In genomic region chr1:10236405-10237156, GRCh38 we compare ENCODE assay signal across 17 cellular contexts. TPM values are rescaled to one million over a fixed set of nuclear protein-coding genes. Genes with fewer than 3 reads are reported as not detected.
A peak's percentile ranks its signal among the peaks of the same experiment; 100 is the strongest.
DNase-seq lines count a peak whose midpoint lies in the region; ATAC-seq lines count a peak whose summit lies in the region.
"Had no signal": no experiment of that assay in that cellular context is flagged by ENCODE, and none has a peak within 500 bp of the region (broad histone marks: within the 10 kb centered on the region; RNA-seq: fewer than 3 reads in every experiment).

No MANE protein-coding gene starts in this region.

- H3K9me3 Mint-ChIP-seq in activated CD4-positive, alpha-beta T cell treated with anti-CD3 and anti-CD28 coated beads, Interleukin-2, amount 10 ng/mL, durations not matched to agents 24 days and 14 days = no peaks in the 10 kb centered on the region
- H3K9me3 Mint-ChIP-seq in activated T-helper 17 cell treated with anti-CD3 and anti-CD28 coated beads, Interleukin-2, amount 50 U/mL, for 72 hours = no peaks in the 10 kb centered on the region
- peaks cover 0 to 1% of the 10 kb centered on the region in 2 donors for H3K9me3 Mint-ChIP-seq in stimulated activated naive B cell treated with anti-CD40 and anti-IgM and Interleukin-4, amounts not matched to agents 10 μg/mL and 1 μg/mL and 100 μg/mL, for 72 hours
- H3K9me3 Mint-ChIP-seq: activated naive CD4-positive, alpha-beta T cell treated with anti-CD3 and anti-CD28 coated beads, Interleukin-2, amount 10 ng/mL, durations not matched to agents 7 days and 5 days; CD8-positive, alpha-beta T cell had no signal

- H3K4me3 Mint-ChIP-seq in activated CD4-positive, alpha-beta T cell treated with anti-CD3 and anti-CD28 coated beads, Interleukin-2, amount 10 ng/mL, durations not matched to agents 24 days and 14 days = no peak overlapping the region
- H3K4me3 Mint-ChIP-seq in activated T-helper 17 cell treated with anti-CD3 and anti-CD28 coated beads, Interleukin-2, amount 50 U/mL, for 72 hours = peak overlapping the region; percentile 7
- peak overlapping the region; percentile 21 to 56 for H3K4me3 Mint-ChIP-seq in stimulated activated naive B cell treated with anti-CD40 and anti-IgM and Interleukin-4, amounts not matched to agents 10 μg/mL and 1 μg/mL and 100 μg/mL, for 72 hours
- H3K4me3 Mint-ChIP-seq: activated naive CD4-positive, alpha-beta T cell treated with anti-CD3 and anti-CD28 coated beads, Interleukin-2, amount 10 ng/mL, durations not matched to agents 7 days and 5 days; CD8-positive, alpha-beta T cell had no signal

- no peaks in the 10 kb centered on the region for H3K27me3 Mint-ChIP-seq in activated CD4-positive, alpha-beta T cell treated with anti-CD3 and anti-CD28 coated beads, Interleukin-2, amount 10 ng/mL, durations not matched to agents 24 days and 14 days
- H3K27me3 Mint-ChIP-seq in activated T-helper 17 cell treated with anti-CD3 and anti-CD28 coated beads, Interleukin-2, amount 50 U/mL, for 72 hours = no peaks in the 10 kb centered on the region
- H3K27me3 Mint-ChIP-seq in stimulated activated naive B cell treated with anti-CD40 and anti-IgM and Interleukin-4, amounts not matched to agents 10 μg/mL and 1 μg/mL and 100 μg/mL, for 72 hours = no peaks in the 10 kb centered on the region
- H3K27me3 Mint-ChIP-seq: activated naive CD4-positive, alpha-beta T cell treated with anti-CD3 and anti-CD28 coated beads, Interleukin-2, amount 10 ng/mL, durations not matched to agents 7 days and 5 days had no signal

- ATAC-seq in activated T-helper 17 cell treated with anti-CD3 and anti-CD28 coated beads, Interleukin-2, amount 50 U/mL, for 72 hours (replicated peaks) = peak; percentile 69
- ATAC-seq in stimulated activated naive B cell treated with anti-CD40 and anti-IgM and Interleukin-4, amounts not matched to agents 10 μg/mL and 1 μg/mL and 100 μg/mL, for 72 hours (replicated peaks) = peak; percentile 61 to 75
- ATAC-seq: A549; CD8-positive, alpha-beta T cell had no signal

- intact Hi-C loops in activated CD4-positive, alpha-beta T cell treated with anti-CD3 and anti-CD28 coated beads, Interleukin-2, amount 10 ng/mL, durations not matched to agents 24 days and 14 days (cut with micrococcal nuclease) = loop anchor here (2.0 kb wide), 1 partner anchor 44 kb away; no protein-coding TSS in a partner anchor

- H3K4me1 Mint-ChIP-seq in activated CD4-positive, alpha-beta T cell treated with anti-CD3 and anti-CD28 coated beads, Interleukin-2, amount 10 ng/mL, durations not matched to agents 24 days and 14 days = peaks cover 10% of the 10 kb centered on the region
- H3K4me1 Mint-ChIP-seq in activated T-helper 17 cell treated with anti-CD3 and anti-CD28 coated beads, Interleukin-2, amount 50 U/mL, for 72 hours = peaks cover 8% of the 10 kb centered on the region
- peaks cover 11 to 22% of the 10 kb centered on the region in 2 donors for H3K4me1 Mint-ChIP-seq in stimulated activated naive B cell treated with anti-CD40 and anti-IgM and Interleukin-4, amounts not matched to agents 10 μg/mL and 1 μg/mL and 100 μg/mL, for 72 hours

- H3K36me3 Mint-ChIP-seq in activated CD4-positive, alpha-beta T cell treated with anti-CD3 and anti-CD28 coated beads, Interleukin-2, amount 10 ng/mL, durations not matched to agents 24 days and 14 days (ENCODE audit: low read depth) = no peaks in the 10 kb centered on the region
- H3K36me3 Mint-ChIP-seq in activated T-helper 17 cell treated with anti-CD3 and anti-CD28 coated beads, Interleukin-2, amount 50 U/mL, for 72 hours (ENCODE audit: low read depth) = no peaks in the 10 kb centered on the region
- peaks cover 4 to 5% of the 10 kb centered on the region in 2 donors for H3K36me3 Mint-ChIP-seq in stimulated activated naive B cell treated with anti-CD40 and anti-IgM and Interleukin-4, amounts not matched to agents 10 μg/mL and 1 μg/mL and 100 μg/mL, for 72 hours

- no peak for DNase-seq in activated CD4-positive, alpha-beta T cell treated with anti-CD3 and anti-CD28 coated beads, Interleukin-2, amount 10 ng/mL, durations not matched to agents 24 days and 14 days
- no peak for DNase-seq in activated CD4-positive, alpha-beta T cell treated with anti-CD3 and anti-CD28 coated beads for 1 hour
- DNase-seq in fibroblast of the conjunctiva (ENCODE audit: low read depth) (peak; percentile 53), GOT3 (lab: John Stamatoyannopoulos, UW) (no peak), SIG-M5 treated with dmso at 0.1 percent for 504 hours (lab: John Stamatoyannopoulos, UW; ENCODE audit: unreplicated experiment) (no peak)
- no peak for DNase-seq in stimulated activated naive B cell treated with anti-CD40 and anti-IgM and Interleukin-4, amounts not matched to agents 10 μg/mL and 1 μg/mL and 100 μg/mL, for 72 hours
- DNase-seq in stimulated activated CD8-positive, alpha-beta memory T cell treated with anti-CD3 and anti-CD28 coated beads, Interleukin-4, amount 100 ng/mL, for 48 hours = no peak
- DNase-seq: activated naive CD4-positive, alpha-beta T cell treated with anti-CD3 and anti-CD28 coated beads, Interleukin-2, amount 10 ng/mL, durations not matched to agents 7 days and 5 days; CD8-positive, alpha-beta T cell; left ventricle myocardium inferior; NCI-H1092 treated with DMSO at 0.1 percent for 48 hours; NCI-H82; Peyer's patch; posterior cingulate gyrus; upper lobe of left lung had no signal

- peak overlapping the region; percentile 67 for H3K27ac Mint-ChIP-seq in activated CD4-positive, alpha-beta T cell treated with anti-CD3 and anti-CD28 coated beads, Interleukin-2, amount 10 ng/mL, durations not matched to agents 24 days and 14 days
- peak overlapping the region; percentile 5 for H3K27ac Mint-ChIP-seq in activated T-helper 17 cell treated with anti-CD3 and anti-CD28 coated beads, Interleukin-2, amount 50 U/mL, for 72 hours
- peak overlapping the region; percentile 65 for H3K27ac Mint-ChIP-seq in stimulated activated naive B cell treated with anti-CD40 and anti-IgM and Interleukin-4, amounts not matched to agents 10 μg/mL and 1 μg/mL and 100 μg/mL, for 72 hours
- H3K27ac Mint-ChIP-seq: activated naive CD4-positive, alpha-beta T cell treated with anti-CD3 and anti-CD28 coated beads, Interleukin-2, amount 10 ng/mL, durations not matched to agents 7 days and 5 days; CD8-positive, alpha-beta T cell had no signal

RNA-seq across cellular contexts. Expression of gene KIF1B, which starts 26.2 kb away (rescaled TPM):
- total RNA-seq in activated CD4-positive, alpha-beta T cell treated with anti-CD3 and anti-CD28 coated beads, Interleukin-2, amount 10 ng/mL, durations not matched to agents 24 days and 14 days = 17.8 and 19.3 TPM in 2 replicates
- total RNA-seq in activated T-helper 17 cell treated with anti-CD3 and anti-CD28 coated beads, Interleukin-2, amount 50 U/mL, for 72 hours = 10 to 100 TPM; 13.5 to 17.0 TPM

Comparison
In these comparisons a context has a peak if more than half of its experiments do, and no peak if none do; other contexts are left out.
1. H3K27ac Mint-ChIP-seq: peak in every context shown above with its lines; median percentile 67 in activated CD4-positive, alpha-beta T cell treated with anti-CD3 and anti-CD28 coated beads, Interleukin-2, amount 10 ng/mL, durations not matched to agents 24 days and 14 days; 65 in stimulated activated naive B cell treated with anti-CD40 and anti-IgM and Interleukin-4, amounts not matched to agents 10 μg/mL and 1 μg/mL and 100 μg/mL, for 72 hours; 5 in activated T-helper 17 cell treated with anti-CD3 and anti-CD28 coated beads, Interleukin-2, amount 50 U/mL, for 72 hours.